In the genomic region with DNA sequence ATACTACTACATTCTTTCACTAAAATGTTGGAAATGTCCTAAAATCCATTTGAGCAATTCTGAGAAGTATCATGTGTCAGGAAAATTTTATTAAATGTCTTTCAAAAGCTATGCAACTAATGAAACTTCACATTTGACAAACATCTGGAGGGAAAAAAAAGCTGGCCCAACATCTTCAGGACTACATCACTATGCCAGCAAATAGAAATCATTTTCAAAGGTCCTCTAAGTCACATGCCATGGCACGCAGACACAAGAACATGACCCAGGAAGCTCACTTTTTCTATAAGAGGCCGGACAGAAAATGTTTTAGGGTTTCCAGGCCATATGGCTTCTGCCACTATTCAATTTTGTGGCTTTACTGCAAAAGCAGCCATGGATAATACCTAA, we compare ENCODE assay signal across 2 cellular contexts.
A peak's percentile ranks its signal among the peaks of the same experiment; 100 is the strongest.
TF ChIP-seq lines count a peak whose summit lies in the region.

No MANE protein-coding gene starts in this region.

TF ChIP-seq in IMR-90, 13 proteins besides CTCF, POLR2A, EP300 and RAD21:
- TF ChIP-seq CHD1 (IDR thresholded peaks at IDR 0.05; ENCODE audit: low read depth, low read length) (no peak), RFX5 (IDR thresholded peaks at IDR 0.05; ENCODE audit: low read depth, low read length) (no peak), NFE2L2 (IDR thresholded peaks at IDR 0.05; ENCODE audit: low read depth, low read length) (no peak), RCOR1 (IDR thresholded peaks at IDR 0.05; ENCODE audit: insufficient replicate concordance, low read length) (no peak), MXI1 (IDR thresholded peaks at IDR 0.05; ENCODE audit: borderline replicate concordance, low read depth, low read length) (no peak), BHLHE40 (IDR thresholded peaks at IDR 0.05; ENCODE audit: low read depth, low read length) (no peak), SMC3 (IDR thresholded peaks at IDR 0.05; ENCODE audit: low read depth, low read length) (no peak), MAFK (IDR thresholded peaks at IDR 0.05; ENCODE audit: low read depth, low read length) (no peak), FOS (IDR thresholded peaks at IDR 0.05; ENCODE audit: low read depth, low read length) (no peak), MAZ (IDR thresholded peaks at IDR 0.05; ENCODE audit: borderline replicate concordance, low read depth, low read length) (no peak), CEBPB (IDR thresholded peaks at IDR 0.05; ENCODE audit: low read depth, low read length) (no peak)
- TF ChIP-seq, protein P1, sequence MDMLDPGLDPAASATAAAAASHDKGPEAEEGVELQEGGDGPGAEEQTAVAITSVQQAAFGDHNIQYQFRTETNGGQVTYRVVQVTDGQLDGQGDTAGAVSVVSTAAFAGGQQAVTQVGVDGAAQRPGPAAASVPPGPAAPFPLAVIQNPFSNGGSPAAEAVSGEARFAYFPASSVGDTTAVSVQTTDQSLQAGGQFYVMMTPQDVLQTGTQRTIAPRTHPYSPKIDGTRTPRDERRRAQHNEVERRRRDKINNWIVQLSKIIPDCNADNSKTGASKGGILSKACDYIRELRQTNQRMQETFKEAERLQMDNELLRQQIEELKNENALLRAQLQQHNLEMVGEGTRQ (IDR thresholded peaks at IDR 0.05; ENCODE audit: low read depth, low read length): no peak
- TF ChIP-seq, protein P2, sequence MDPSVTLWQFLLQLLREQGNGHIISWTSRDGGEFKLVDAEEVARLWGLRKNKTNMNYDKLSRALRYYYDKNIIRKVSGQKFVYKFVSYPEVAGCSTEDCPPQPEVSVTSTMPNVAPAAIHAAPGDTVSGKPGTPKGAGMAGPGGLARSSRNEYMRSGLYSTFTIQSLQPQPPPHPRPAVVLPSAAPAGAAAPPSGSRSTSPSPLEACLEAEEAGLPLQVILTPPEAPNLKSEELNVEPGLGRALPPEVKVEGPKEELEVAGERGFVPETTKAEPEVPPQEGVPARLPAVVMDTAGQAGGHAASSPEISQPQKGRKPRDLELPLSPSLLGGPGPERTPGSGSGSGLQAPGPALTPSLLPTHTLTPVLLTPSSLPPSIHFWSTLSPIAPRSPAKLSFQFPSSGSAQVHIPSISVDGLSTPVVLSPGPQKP (IDR thresholded peaks at IDR 0.05; ENCODE audit: borderline replicate concordance, low read depth, low read length): no peak
TF ChIP-seq in IMR-90: peak in this region for 0.

TF ChIP-seq in K562, 482 proteins besides CTCF, POLR2A, EP300 and RAD21:
- TF ChIP-seq SPI1 (IDR thresholded peaks at IDR 0.05; ENCODE audit: borderline replicate concordance, low read depth, low read length) (no peak), ZNF589 (CRISPR knock-in tag; IDR thresholded peaks at IDR 0.05; ENCODE audit: low read depth) (no peak), HNRNPK (IDR thresholded peaks at IDR 0.05; ENCODE audit: low read depth, low read length, poor library complexity, severe bottlenecking) (peak; percentile 2)
